In the genomic region with DNA sequence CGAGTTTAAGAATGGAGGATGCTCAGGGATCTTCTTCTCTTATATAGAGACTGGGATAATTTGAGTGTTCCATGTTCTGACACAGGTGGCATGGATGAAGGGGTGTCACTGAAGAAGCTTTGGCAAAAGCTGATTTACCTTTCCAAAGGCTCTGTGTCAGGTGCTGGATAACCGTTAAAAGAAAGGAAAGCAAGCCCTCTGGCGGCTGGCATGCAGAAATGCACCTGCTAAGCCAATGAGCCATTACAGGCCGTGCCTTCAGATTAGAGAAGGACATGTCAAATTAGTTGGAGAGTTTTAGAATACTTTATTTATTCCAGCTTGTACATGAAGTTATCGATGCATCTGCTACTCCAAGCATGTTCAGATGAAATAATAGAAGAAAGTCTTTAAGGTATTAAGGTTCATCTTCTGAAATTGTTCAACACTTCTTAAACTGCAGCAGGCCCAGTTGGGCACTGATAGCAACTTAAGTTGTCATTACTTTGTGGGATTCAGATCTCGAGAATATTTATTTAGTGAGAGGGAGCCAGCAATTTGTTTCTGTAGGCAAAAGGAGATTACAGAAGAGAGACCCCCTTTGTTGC, we compare ENCODE assay signal across 8 cellular contexts.
A peak's percentile ranks its signal among the peaks of the same experiment; 100 is the strongest.
DNase-seq lines count a peak whose midpoint lies in the region; ATAC-seq lines count a peak whose summit lies in the region.

No MANE protein-coding gene starts in this region.

- H3K9me3 ChIP-seq in right cardiac atrium (ENCODE audit: control insufficient read depth, low read length) = no peaks in the 10 kb centered on the region

- CTCF ChIA-PET in activated naive CD4-positive, alpha-beta T cell treated with anti-CD3 and anti-CD28 coated beads for 36 hours (lab: Charles Lee) = interaction anchor here (1.1 to 2.7 kb wide), 3 partner anchors 9 to 10 kb away, joined by 3 to 5 read pairs (median 5); no protein-coding TSS in a partner anchor

- H3K4me3 Mint-ChIP-seq in activated naive CD4-positive, alpha-beta T cell treated with anti-CD3 and anti-CD28 coated beads for 36 hours = no peak overlapping the region

- peak; percentile 16 for DNase-seq in Caki2 (ENCODE audit: low read depth)
- DNase-seq in NCI-H2081 treated with DMSO at 0.1 percent for 48 hours (lab: John Stamatoyannopoulos, UW) = peak; percentile 7
- peak; percentile 38 for DNase-seq in activated naive CD4-positive, alpha-beta T cell treated with anti-CD3 and anti-CD28 coated beads for 36 hours
- DNase-seq in right cardiac atrium = peak in 2 of 3 donors; percentile 14 to 46
- peak; percentile 6 for DNase-seq in stimulated activated CD4-positive, alpha-beta T cell treated with anti-CD3 and anti-CD28 coated beads, Interleukin-4, amount 100 ng/mL, for 24 hours

- no peaks in the 10 kb centered on the region for H3K4me1 Mint-ChIP-seq in activated naive CD4-positive, alpha-beta T cell treated with anti-CD3 and anti-CD28 coated beads for 36 hours (ENCODE audit: low read depth)

- 19% methylated on average over 6 of the region's 6 CpGs for WGBS in right cardiac atrium

- in situ Hi-C loops in Caki2 (cut with HindIII; ENCODE audit: low pct_unique_long_range_greater_than_20kb, low sequenced_read_pairs) = no loop called here

- H3K4me1 ChIP-seq in right cardiac atrium (ENCODE audit: control insufficient read depth, insufficient read depth, low read length) = no peaks in the 10 kb centered on the region

- no peaks in the 10 kb centered on the region for H3K36me3 Mint-ChIP-seq in activated naive CD4-positive, alpha-beta T cell treated with anti-CD3 and anti-CD28 coated beads for 36 hours (ENCODE audit: low read depth)

- peak; percentile 87 for ATAC-seq in GM18858 (IDR thresholded peaks at IDR 0.05; ENCODE audit: unreplicated experiment)
- peak; percentile 95 for ATAC-seq in HG02981 (IDR thresholded peaks at IDR 0.05; ENCODE audit: unreplicated experiment)
- peak in 1 of 2 donors; percentile 50 for ATAC-seq in right cardiac atrium
- no peak for ATAC-seq in activated CD4-positive, CD25-positive, alpha-beta regulatory T cell treated with anti-CD3 and anti-CD28 coated beads, Interleukin-2, amount 50 U/mL, for 24 hours

- no peaks in the 10 kb centered on the region for H3K27me3 ChIP-seq in right cardiac atrium (ENCODE audit: control insufficient read depth, insufficient read depth)

- H3K9me3 Mint-ChIP-seq in activated naive CD4-positive, alpha-beta T cell treated with anti-CD3 and anti-CD28 coated beads for 36 hours = no peaks in the 10 kb centered on the region

- peaks cover 7% of the 10 kb centered on the region for H3K27me3 Mint-ChIP-seq in activated naive CD4-positive, alpha-beta T cell treated with anti-CD3 and anti-CD28 coated beads for 36 hours (ENCODE audit: low read depth)

- intact Hi-C loops in activated naive CD4-positive, alpha-beta T cell treated with anti-CD3 and anti-CD28 coated beads for 36 hours (cut with micrococcal nuclease) = no loop called here
- intact Hi-C loops in right cardiac atrium (cut with DNase I) = no loop called here

- H3K4me3 ChIP-seq in right cardiac atrium (ENCODE audit: low read length) = no peak overlapping the region

- no peak overlapping the region for H3K27ac Mint-ChIP-seq in activated naive CD4-positive, alpha-beta T cell treated with anti-CD3 and anti-CD28 coated beads for 36 hours

- H3K27ac ChIP-seq in right cardiac atrium (ENCODE audit: low read length) = no peak overlapping the region

Comparison
In these comparisons a context has a peak if more than half of its experiments do, and no peak if none do; other contexts are left out.
1. ATAC-seq: peak in GM18858 (single experiment) and HG02981 (single experiment); none in activated CD4-positive, CD25-positive, alpha-beta regulatory T cell treated with anti-CD3 and anti-CD28 coated beads, Interleukin-2, amount 50 U/mL, for 24 hours (0 of 2).
2. Peak in every context shown above with its lines, with median percentiles within 50 percentile points of each other: DNase-seq.